In genomic region chr7:142800103-142800502, GRCh38 we compare ENCODE assay signal across 19 cellular contexts. TPM values are rescaled to one million over a fixed set of nuclear protein-coding genes. Genes with fewer than 3 reads are reported as not detected.
DNase-seq lines count a peak whose midpoint lies in the region; ATAC-seq and TF ChIP-seq lines count a peak whose summit lies in the region.
"Had no signal": no experiment of that assay in that cellular context is flagged by ENCODE, and none has a peak within 500 bp of the region (broad histone marks: within the 10 kb centered on the region; RNA-seq: fewer than 3 reads in every experiment).

No MANE protein-coding gene starts in this region.

- H3K36me3 Mint-ChIP-seq in activated CD8-positive, alpha-beta memory T cell treated with anti-CD3 and anti-CD28 coated beads, Interleukin-2, amount 10 ng/mL, durations not matched to agents 7 days and 5 days: peaks cover 82% of the 10 kb centered on the region
- peaks cover 95% of the 10 kb centered on the region for H3K36me3 Mint-ChIP-seq in activated CD4-positive, alpha-beta memory T cell treated with anti-CD3 and anti-CD28 coated beads, Interleukin-2, amount 10 ng/mL, durations not matched to agents 7 days and 5 days (ENCODE audit: low read depth)
- H3K36me3 Mint-ChIP-seq in immature natural killer cell: peaks cover 42 to 63% (median 52%) of the 10 kb centered on the region in 3 donors

- intact Hi-C loops in stomach (cut with DNase I; ENCODE audit: low total_unique reads): no loop called here

- no peak overlapping the region for H3K4me3 ChIP-seq in stomach
- H3K4me3 ChIP-seq: A549, GM23338, SJCRH30, tibial artery had no signal

- peaks cover 8 to 64% (median 28%) of the 10 kb centered on the region in 3 donors for H3K27me3 ChIP-seq in stomach

- no peak for TF ChIP-seq CTCF in stomach (IDR thresholded peaks at IDR 0.05)

- H3K4me1 ChIP-seq in stomach: peaks cover 17 to 21% (median 20%) of the 10 kb centered on the region in 4 donors
- H3K4me1 ChIP-seq: A549, SJCRH30 had no signal

- 67 to 90% (median 82%) methylated on average over 1 of the region's 1 CpG for WGBS in stomach, 5 donors

- peak overlapping the region; percentile 100 for H3K4me3 Mint-ChIP-seq in activated CD8-positive, alpha-beta memory T cell treated with anti-CD3 and anti-CD28 coated beads, Interleukin-2, amount 10 ng/mL, durations not matched to agents 7 days and 5 days
- H3K4me3 Mint-ChIP-seq in activated CD4-positive, alpha-beta memory T cell treated with anti-CD3 and anti-CD28 coated beads, Interleukin-2, amount 10 ng/mL, durations not matched to agents 7 days and 5 days: peak overlapping the region; percentile 99
- H3K4me3 Mint-ChIP-seq in immature natural killer cell: peak overlapping the region; percentile 98 to 100 (median 100)
- H3K4me3 Mint-ChIP-seq: GM23338 had no signal

- peaks cover 72% of the 10 kb centered on the region for H3K4me1 Mint-ChIP-seq in activated CD8-positive, alpha-beta memory T cell treated with anti-CD3 and anti-CD28 coated beads, Interleukin-2, amount 10 ng/mL, durations not matched to agents 7 days and 5 days
- H3K4me1 Mint-ChIP-seq in activated CD4-positive, alpha-beta memory T cell treated with anti-CD3 and anti-CD28 coated beads, Interleukin-2, amount 10 ng/mL, durations not matched to agents 7 days and 5 days: peaks cover 71% of the 10 kb centered on the region
- peaks cover 83 to 88% of the 10 kb centered on the region in 2 donors for H3K4me1 Mint-ChIP-seq in immature natural killer cell

- no peaks in the 10 kb centered on the region for H3K9me3 Mint-ChIP-seq in activated CD8-positive, alpha-beta memory T cell treated with anti-CD3 and anti-CD28 coated beads, Interleukin-2, amount 10 ng/mL, durations not matched to agents 7 days and 5 days (ENCODE audit: low read depth)
- H3K9me3 Mint-ChIP-seq in activated CD4-positive, alpha-beta memory T cell treated with anti-CD3 and anti-CD28 coated beads, Interleukin-2, amount 10 ng/mL, durations not matched to agents 7 days and 5 days: no peaks in the 10 kb centered on the region
- H3K9me3 Mint-ChIP-seq in immature natural killer cell: no peaks in the 10 kb centered on the region

- no peaks in the 10 kb centered on the region for H3K9me3 ChIP-seq in stomach
- H3K9me3 ChIP-seq: A549, SJCRH30, tibial artery had no signal

- peak overlapping the region in 3 of 5 donors; percentile 17 to 77 (median 56) for H3K27ac ChIP-seq in stomach
- H3K27ac ChIP-seq: A549, epithelial cell of prostate, SJCRH30, tibial artery had no signal

- no peak for TF ChIP-seq POLR2A in stomach (IDR thresholded peaks at IDR 0.05)

- no peak for TF ChIP-seq EP300 in stomach (IDR thresholded peaks at IDR 0.05)

- CTCF ChIA-PET in activated CD8-positive, alpha-beta memory T cell treated with anti-CD3 and anti-CD28 coated beads, Interleukin-2, amount 10 ng/mL, durations not matched to agents 7 days and 5 days (lab: Charles Lee): interaction anchor here (1.1 to 7.0 kb wide), 2 partner anchors 9 to 13 kb away, joined by 3 to 127 read pairs; no protein-coding TSS in a partner anchor
- CTCF ChIA-PET in activated CD4-positive, alpha-beta memory T cell treated with anti-CD3 and anti-CD28 coated beads, Interleukin-2, amount 10 ng/mL, durations not matched to agents 7 days and 5 days (lab: Charles Lee): interaction anchor here (0.6 to 5.7 kb wide), 3 partner anchors 10 to 580 kb away, joined by 3 to 150 read pairs (median 38); no protein-coding TSS in a partner anchor

- H3K36me3 ChIP-seq in stomach: no peaks in the 10 kb centered on the region
- H3K36me3 ChIP-seq: SJCRH30, tibial artery had no signal

- H3K27ac Mint-ChIP-seq in activated CD8-positive, alpha-beta memory T cell treated with anti-CD3 and anti-CD28 coated beads, Interleukin-2, amount 10 ng/mL, durations not matched to agents 7 days and 5 days: peak overlapping the region; percentile 92
- peak overlapping the region; percentile 89 for H3K27ac Mint-ChIP-seq in activated CD4-positive, alpha-beta memory T cell treated with anti-CD3 and anti-CD28 coated beads, Interleukin-2, amount 10 ng/mL, durations not matched to agents 7 days and 5 days
- H3K27ac Mint-ChIP-seq in immature natural killer cell: peak overlapping the region; percentile 97 to 100 (median 100)
- H3K27ac Mint-ChIP-seq: GM23338 had no signal

- no peaks in the 10 kb centered on the region for H3K27me3 Mint-ChIP-seq in activated CD8-positive, alpha-beta memory T cell treated with anti-CD3 and anti-CD28 coated beads, Interleukin-2, amount 10 ng/mL, durations not matched to agents 7 days and 5 days
- H3K27me3 Mint-ChIP-seq in activated CD4-positive, alpha-beta memory T cell treated with anti-CD3 and anti-CD28 coated beads, Interleukin-2, amount 10 ng/mL, durations not matched to agents 7 days and 5 days: no peaks in the 10 kb centered on the region
- peaks cover 20 to 38% (median 22%) of the 10 kb centered on the region in 3 donors for H3K27me3 Mint-ChIP-seq in immature natural killer cell (ENCODE audit: low read depth in 3 of 3)

- POLR2A ChIA-PET in activated CD4-positive, alpha-beta memory T cell treated with anti-CD3 and anti-CD28 coated beads, Interleukin-2, amount 10 ng/mL, durations not matched to agents 7 days and 5 days (lab: Charles Lee): interaction anchor here (0.8 to 25.8 kb wide), 12 partner anchors 7 to 499 kb away, joined by 3 to 2273 read pairs (median 8); partner anchors contain the start of gene GSTK1

- no peak for ATAC-seq in activated CD8-positive, alpha-beta memory T cell treated with anti-CD3 and anti-CD28 coated beads, Interleukin-2, amount 10 ng/mL, durations not matched to agents 7 days and 5 days
- ATAC-seq in HG02798 (IDR thresholded peaks at IDR 0.05; ENCODE audit: poor library complexity, unreplicated experiment) (no peak), GM19023 (IDR thresholded peaks at IDR 0.05; ENCODE audit: unreplicated experiment) (no peak)
- ATAC-seq: A549, GM23338, right cardiac atrium had no signal

- DNase-seq in activated CD8-positive, alpha-beta memory T cell treated with anti-CD3 and anti-CD28 coated beads, Interleukin-2, amount 10 ng/mL, durations not matched to agents 7 days and 5 days: no peak
- DNase-seq in activated CD8-positive, alpha-beta memory T cell treated with anti-CD3 and anti-CD28 coated beads, Interleukin-2, amount 50 U/mL, for 48 hours: no peak
- DNase-seq in activated CD4-positive, alpha-beta memory T cell treated with anti-CD3 and anti-CD28 coated beads, Interleukin-2, amount 10 ng/mL, durations not matched to agents 7 days and 5 days: no peak
- DNase-seq in immature natural killer cell (peak in 1 of 3 donors; percentile 41), stomach (no peak)
- DNase-seq in effector CD8-positive, alpha-beta T cell (lab: John Stamatoyannopoulos, UW): no peak
- DNase-seq: cerebellar nuclear complex; mammary epithelial cell; NCI-H345; right cardiac atrium; SJCRH30; stimulated activated CD4-positive, alpha-beta T cell treated with anti-CD3 and anti-CD28 coated beads, Interleukin-2, amount 100 ng/mL, for 24 hours; tibial artery had no signal

RNA-seq across cellular contexts. Expression of gene PRSS2, which starts 29.3 kb away (rescaled TPM):
- not detected for total RNA-seq in activated CD8-positive, alpha-beta memory T cell treated with anti-CD3 and anti-CD28 coated beads, Interleukin-2, amount 10 ng/mL, durations not matched to agents 7 days and 5 days
- not detected for total RNA-seq in activated CD4-positive, alpha-beta memory T cell treated with anti-CD3 and anti-CD28 coated beads, Interleukin-2, amount 10 ng/mL, durations not matched to agents 7 days and 5 days
- polyA plus RNA-seq in immature natural killer cell (not detected), stomach (10 to 100 TPM; 51.4 to 69.4 (median 59.1) TPM)
- 10 to 100 TPM in 1 of 5 donors, 1 to 10 TPM in 1, not detected in 3; 1.3 to 86.1 TPM for total RNA-seq in stomach
- total RNA-seq: activated CD8-positive, alpha-beta memory T cell treated with anti-CD3 and anti-CD28 coated beads for 36 hours; GM23338; mammary epithelial cell; SJCRH30 had no signal
- polyA plus RNA-seq: A549, GM23338, mammary epithelial cell had no signal

RNA-seq across cellular contexts. Expression of gene PRSS1, which starts 50.8 kb away (rescaled TPM):
- total RNA-seq in activated CD8-positive, alpha-beta memory T cell treated with anti-CD3 and anti-CD28 coated beads, Interleukin-2, amount 10 ng/mL, durations not matched to agents 7 days and 5 days: not detected
- total RNA-seq in activated CD4-positive, alpha-beta memory T cell treated with anti-CD3 and anti-CD28 coated beads, Interleukin-2, amount 10 ng/mL, durations not matched to agents 7 days and 5 days: not detected
- polyA plus RNA-seq in immature natural killer cell (under 1 TPM in 1 of 3 donors, not detected in 2; 0.13 TPM), stomach (100 to 1,000 TPM in 2 of 3 donors, 10 to 100 TPM in 1; 61.0 to 233 (median 196) TPM)
- total RNA-seq in stomach: 10 to 100 TPM in 1 of 5 donors, 1 to 10 TPM in 1, not detected in 3; 10.0 to 20.4 TPM
- total RNA-seq: activated CD8-positive, alpha-beta memory T cell treated with anti-CD3 and anti-CD28 coated beads for 36 hours; GM23338; mammary epithelial cell; SJCRH30 had no signal
- polyA plus RNA-seq: A549, GM23338, mammary epithelial cell had no signal

RNA-seq across cellular contexts. Expression of gene EPHB6, which starts 54.8 kb away (rescaled TPM):
- 1 to 10 TPM; 5.1 to 7.5 TPM for total RNA-seq in activated CD8-positive, alpha-beta memory T cell treated with anti-CD3 and anti-CD28 coated beads, Interleukin-2, amount 10 ng/mL, durations not matched to agents 7 days and 5 days
- total RNA-seq in activated CD4-positive, alpha-beta memory T cell treated with anti-CD3 and anti-CD28 coated beads, Interleukin-2, amount 10 ng/mL, durations not matched to agents 7 days and 5 days: 1 to 10 TPM; 5.7 to 7.0 TPM
- 1 to 10 TPM; 2.4 to 3.8 (median 2.6) TPM for polyA plus RNA-seq in immature natural killer cell
- 1 to 10 TPM; 5.4 to 9.6 (median 8.0) TPM for total RNA-seq in stomach
- polyA plus RNA-seq in stomach: 10 to 100 TPM in 2 of 3 donors, 1 to 10 TPM in 1; 6.2 to 23.1 (median 19.3) TPM
